Comparison of ENCODE assay signal across 1 cellular context in genomic region chr7:37067961-37068536, GRCh38.
TF ChIP-seq lines count a peak whose summit lies in the region.

No MANE protein-coding gene starts in this region.

TF ChIP-seq in IMR-90, 13 proteins besides CTCF, POLR2A, EP300 and RAD21 (continued from another document):
- TF ChIP-seq RCOR1 (IDR thresholded peaks at IDR 0.05; ENCODE audit: insufficient replicate concordance, low read length): no peak
